In the genomic region with DNA sequence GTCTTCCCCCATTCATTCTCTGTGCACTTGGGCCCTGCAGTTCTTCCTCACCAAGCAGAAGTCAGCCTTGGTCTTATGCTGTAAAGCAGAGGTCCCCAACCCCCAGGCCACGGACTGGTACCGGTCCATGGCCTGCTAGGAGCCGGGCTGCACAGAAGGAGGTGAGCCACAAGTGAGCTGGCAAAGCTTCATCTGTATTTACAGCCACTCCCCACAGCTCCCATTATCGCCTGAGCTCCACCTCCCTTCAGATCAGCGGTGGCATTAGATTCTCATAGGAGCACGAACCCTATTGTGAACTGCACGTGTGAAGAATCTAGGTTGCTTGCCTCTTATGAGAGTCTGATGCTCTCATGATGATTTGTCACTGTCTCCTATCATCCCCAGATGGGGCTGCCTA, we compare ENCODE assay signal across 21 cellular contexts.
DNase-seq lines count a peak whose midpoint lies in the region; ATAC-seq, FAIRE-seq and TF ChIP-seq lines count a peak whose summit lies in the region.
"Had no signal": no experiment of that assay in that cellular context is flagged by ENCODE, and none has a peak within 500 bp of the region (broad histone marks: within the 10 kb centered on the region; RNA-seq: fewer than 3 reads in every experiment).

No MANE protein-coding gene starts in this region.

- no peak for TF ChIP-seq POLR2A in K562 (conservative IDR thresholded peaks at IDR 0.05)

- no peak overlapping the region for H3K4me3 Mint-ChIP-seq in activated CD4-positive, alpha-beta T cell treated with anti-CD3 and anti-CD28 coated beads, Interleukin-2, amount 10 ng/mL, durations not matched to agents 24 days and 14 days
- no peak overlapping the region for H3K4me3 Mint-ChIP-seq in activated CD4-positive, alpha-beta T cell treated with anti-CD3 and anti-CD28 coated beads for 36 hours
- H3K4me3 Mint-ChIP-seq: CD8-positive, alpha-beta memory T cell had no signal

- BruUV-seq in K562 (replicated peaks; lab: Mats Ljungman, UMichigan), result no TSS peak

- no peak overlapping the region for H3K9ac ChIP-seq in K562 (ENCODE audit: insufficient read depth in 1 of 2, low read depth in 2 of 2, low read length in 2 of 2)
- H3K9ac ChIP-seq: BLaER1 treated with 17β-estradiol and CSF1 and Interleukin-3, amounts not matched to agents 10 nM and 100 nM had no signal

- no peaks in the 10 kb centered on the region for H3K4me1 ChIP-seq in K562 (replicated peaks in 1 of 2; ENCODE audit: control insufficient read depth in 2 of 2, insufficient read depth in 2 of 2, low read length in 2 of 2)
- H3K4me1 ChIP-seq: BLaER1 treated with 17β-estradiol and CSF1 and Interleukin-3, amounts not matched to agents 10 nM and 100 nM had no signal

- no peak overlapping the region for H3K4me2 ChIP-seq in K562 (ENCODE audit: insufficient read depth, low read length)
- H3K4me2 ChIP-seq: A549; BLaER1 treated with 17β-estradiol and CSF1 and Interleukin-3, amounts not matched to agents 10 nM and 100 nM had no signal

- CTCF ChIA-PET in activated CD4-positive, alpha-beta T cell treated with anti-CD3 and anti-CD28 coated beads for 36 hours (lab: Charles Lee), result no interaction called here
- CTCF ChIA-PET in K562 (lab: Yijun Ruan, JAX; ENCODE audit: low intra/inter-chr PET ratio), result no interaction called here

- H3K27ac Mint-ChIP-seq in activated CD4-positive, alpha-beta T cell treated with anti-CD3 and anti-CD28 coated beads, Interleukin-2, amount 10 ng/mL, durations not matched to agents 24 days and 14 days, result no peak overlapping the region
- H3K27ac Mint-ChIP-seq in activated CD4-positive, alpha-beta T cell treated with anti-CD3 and anti-CD28 coated beads for 36 hours, result no peak overlapping the region
- H3K27ac Mint-ChIP-seq: CD8-positive, alpha-beta memory T cell had no signal

- H3K36me3 ChIP-seq in K562 (ENCODE audit: control insufficient read depth, insufficient read depth, low read length), result no peaks in the 10 kb centered on the region
- H3K36me3 ChIP-seq: BLaER1 treated with 17β-estradiol and CSF1 and Interleukin-3, amounts not matched to agents 10 nM and 100 nM had no signal

- H3K27ac ChIP-seq in K562 (ENCODE audit: extremely low read depth, low read depth, low read length), result no peak overlapping the region
- H3K27ac ChIP-seq: A549; BLaER1 treated with 17β-estradiol and CSF1 and Interleukin-3, amounts not matched to agents 10 nM and 100 nM had no signal

- H3K27me3 ChIP-seq in K562 (ENCODE audit: control insufficient read depth in 2 of 2, insufficient read depth in 2 of 2, low read length in 2 of 2), result no peaks in the 10 kb centered on the region
- H3K27me3 ChIP-seq: BLaER1 treated with 17β-estradiol and CSF1 and Interleukin-3, amounts not matched to agents 10 nM and 100 nM had no signal

- FAIRE-seq in K562 (lab: Jason Lieb, UNC), result no peak
- FAIRE-seq: GM12892 had no signal

- POLR2A ChIA-PET in activated CD4-positive, alpha-beta T cell treated with anti-CD3 and anti-CD28 coated beads for 36 hours (lab: Charles Lee), result no interaction called here
- POLR2A ChIA-PET in K562 (lab: Yijun Ruan, JAX), result interaction anchor here (0.8 kb wide), 1 partner anchor 61 kb away, joined by 3 read pairs; no protein-coding TSS in a partner anchor

- 2% methylated on average over 7 of the region's 7 CpGs for WGBS in K562 (ENCODE audit: insufficient coverage, low coverage, missing lambda C conversion rate)

- H3K4me1 Mint-ChIP-seq in activated CD4-positive, alpha-beta T cell treated with anti-CD3 and anti-CD28 coated beads, Interleukin-2, amount 10 ng/mL, durations not matched to agents 24 days and 14 days, result no peaks in the 10 kb centered on the region
- no peaks in the 10 kb centered on the region for H3K4me1 Mint-ChIP-seq in activated CD4-positive, alpha-beta T cell treated with anti-CD3 and anti-CD28 coated beads for 36 hours
- H3K4me1 Mint-ChIP-seq: CD8-positive, alpha-beta memory T cell had no signal

- intact Hi-C loops in activated CD4-positive, alpha-beta T cell treated with anti-CD3 and anti-CD28 coated beads, Interleukin-2, amount 10 ng/mL, durations not matched to agents 24 days and 14 days (cut with micrococcal nuclease), result no loop called here
- intact Hi-C loops in activated CD4-positive, alpha-beta T cell treated with anti-CD3 and anti-CD28 coated beads for 36 hours (cut with DNase I, micrococcal nuclease), result no loop called here
- intact Hi-C loops in K562 (cut with micrococcal nuclease), result no loop called here

- no peaks in the 10 kb centered on the region for H3K9me3 Mint-ChIP-seq in activated CD4-positive, alpha-beta T cell treated with anti-CD3 and anti-CD28 coated beads, Interleukin-2, amount 10 ng/mL, durations not matched to agents 24 days and 14 days
- H3K9me3 Mint-ChIP-seq in activated CD4-positive, alpha-beta T cell treated with anti-CD3 and anti-CD28 coated beads for 36 hours (ENCODE audit: low read depth), result no peaks in the 10 kb centered on the region

- no peaks in the 10 kb centered on the region for H3K9me3 ChIP-seq in K562 (replicated peaks; ENCODE audit: control insufficient read depth, insufficient read depth, low read depth, low read length)
- H3K9me3 ChIP-seq: A549; BLaER1 treated with 17β-estradiol and CSF1 and Interleukin-3, amounts not matched to agents 10 nM and 100 nM had no signal

- TF ChIP-seq EP300 in K562 (IDR thresholded peaks at IDR 0.05; ENCODE audit: low read length), result no peak

- H3K36me3 Mint-ChIP-seq in activated CD4-positive, alpha-beta T cell treated with anti-CD3 and anti-CD28 coated beads, Interleukin-2, amount 10 ng/mL, durations not matched to agents 24 days and 14 days (ENCODE audit: low read depth), result no peaks in the 10 kb centered on the region
- no peaks in the 10 kb centered on the region for H3K36me3 Mint-ChIP-seq in activated CD4-positive, alpha-beta T cell treated with anti-CD3 and anti-CD28 coated beads for 36 hours (ENCODE audit: low read depth)
- H3K36me3 Mint-ChIP-seq: CD8-positive, alpha-beta memory T cell had no signal

- H4K20me1 ChIP-seq in K562 (replicated peaks; ENCODE audit: control insufficient read depth, insufficient read depth, low read length), result no peaks in the 10 kb centered on the region
- H4K20me1 ChIP-seq: BLaER1 treated with 17β-estradiol and CSF1 and Interleukin-3, amounts not matched to agents 10 nM and 100 nM had no signal

- no peak for TF ChIP-seq CTCF in K562 (IDR thresholded peaks at IDR 0.05 in 2 of 3, conservative IDR thresholded peaks at IDR 0.05 in 1 of 3; ENCODE audit: insufficient read depth in 2 of 3, low read depth in 1 of 3, low read length in 3 of 3)

- no peak for TF ChIP-seq RAD21 in K562 (CRISPR knock-in tag; conservative IDR thresholded peaks at IDR 0.05 in 1 of 2, IDR thresholded peaks at IDR 0.05 in 1 of 2)

- ATAC-seq in activated CD4-positive, alpha-beta T cell treated with anti-CD3 and anti-CD28 coated beads for 36 hours, result no peak
- ATAC-seq in K562, result peak; percentile 32; the same call in 2 of the 3 replicates
- no peak for ATAC-seq in activated CD4-positive, CD25-positive, alpha-beta regulatory T cell treated with anti-CD3 and anti-CD28 coated beads, Interleukin-2, amount 50 U/mL, for 24 hours
- ATAC-seq in GM19023 (IDR thresholded peaks at IDR 0.05; ENCODE audit: unreplicated experiment), result no peak
- ATAC-seq: A549, SK-N-SH treated with all-trans-retinoic acid at 6 μM for 48 hours had no signal

- H2AFZ ChIP-seq in K562 (ENCODE audit: low read depth, low read length), result no peak overlapping the region

- H3K4me3 ChIP-seq in K562, result no peak overlapping the region
- H3K4me3 ChIP-seq: A549; BLaER1 treated with 17β-estradiol and CSF1 and Interleukin-3, amounts not matched to agents 10 nM and 100 nM had no signal

- H3K27me3 Mint-ChIP-seq in activated CD4-positive, alpha-beta T cell treated with anti-CD3 and anti-CD28 coated beads, Interleukin-2, amount 10 ng/mL, durations not matched to agents 24 days and 14 days, result no peaks in the 10 kb centered on the region
- H3K27me3 Mint-ChIP-seq in activated CD4-positive, alpha-beta T cell treated with anti-CD3 and anti-CD28 coated beads for 36 hours, result peaks cover 2% of the 10 kb centered on the region
- H3K27me3 Mint-ChIP-seq: CD8-positive, alpha-beta memory T cell had no signal

- H3K9me1 ChIP-seq in K562 (ENCODE audit: control insufficient read depth, insufficient read depth, low read length), result no peaks in the 10 kb centered on the region

- in situ Hi-C loops in K562 (cut with MboI), result no loop called here

- no peaks in the 10 kb centered on the region for H3K79me2 ChIP-seq in K562 (ENCODE audit: control insufficient read depth, insufficient read depth, low read length)

- peak; percentile 17 for DNase-seq in activated CD4-positive, alpha-beta T cell treated with anti-CD3 and anti-CD28 coated beads, Interleukin-2, amount 10 ng/mL, durations not matched to agents 24 days and 14 days
- no peak for DNase-seq in activated CD4-positive, alpha-beta T cell treated with anti-CD3 and anti-CD28 coated beads for 36 hours
- no peak for DNase-seq in K562 (ENCODE audit: extremely low read depth in 1 of 4, low spot score in 3 of 4)
- DNase-seq in mucosa of gallbladder (ENCODE audit: low spot score), result peak; percentile 16
- no peak for DNase-seq in NCI-H1694 treated with DMSO at 0.1 percent for 48 hours (lab: John Stamatoyannopoulos, UW)
- DNase-seq in T1000 (lab: John Stamatoyannopoulos, UW), result no peak
- DNase-seq: CD8-positive, alpha-beta memory T cell; Karpas-422; MM.1S; NCI-H1105; NCI-H187 treated with DMSO at 0.1 percent for 48 hours; NCI-H2171 treated with DMSO at 0.1 percent for 48 hours; NCI-H510A; NK-92 treated with Interleukin-12 subunit alpha and Interleukin-12 subunit beta, amount 100 ng/mL, for 24 hours; SHP77 treated with DMSO at 0.1 percent for 48 hours had no signal

TF ChIP-seq in K562, 482 proteins besides CTCF, POLR2A, EP300 and RAD21:
- TF ChIP-seq ZNF589 (CRISPR knock-in tag; IDR thresholded peaks at IDR 0.05; ENCODE audit: low read depth), result no peak
- TF ChIP-seq ZNF12 (CRISPR knock-in tag; IDR thresholded peaks at IDR 0.05), result no peak
- TF ChIP-seq, protein P1, sequence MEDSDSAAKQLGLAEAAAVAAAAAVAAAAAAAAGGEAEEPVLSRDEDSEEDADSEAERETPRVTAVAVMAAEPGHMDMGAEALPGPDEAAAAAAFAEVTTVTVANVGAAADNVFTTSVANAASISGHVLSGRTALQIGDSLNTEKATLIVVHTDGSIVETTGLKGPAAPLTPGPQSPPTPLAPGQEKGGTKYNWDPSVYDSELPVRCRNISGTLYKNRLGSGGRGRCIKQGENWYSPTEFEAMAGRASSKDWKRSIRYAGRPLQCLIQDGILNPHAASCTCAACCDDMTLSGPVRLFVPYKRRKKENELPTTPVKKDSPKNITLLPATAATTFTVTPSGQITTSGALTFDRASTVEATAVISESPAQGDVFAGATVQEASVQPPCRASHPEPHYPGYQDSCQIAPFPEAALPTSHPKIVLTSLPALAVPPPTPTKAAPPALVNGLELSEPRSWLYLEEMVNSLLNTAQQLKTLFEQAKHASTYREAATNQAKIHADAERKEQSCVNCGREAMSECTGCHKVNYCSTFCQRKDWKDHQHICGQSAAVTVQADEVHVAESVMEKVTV (CRISPR knock-in tag; IDR thresholded peaks at IDR 0.05), result no peak
- TF ChIP-seq NCOA4 (IDR thresholded peaks at IDR 0.05; ENCODE audit: partially characterized antibody), result no peak

Comparison
In these comparisons a context has a peak if more than half of its experiments do, and no peak if none do; other contexts are left out.
1. DNase-seq: peak in activated CD4-positive, alpha-beta T cell treated with anti-CD3 and anti-CD28 coated beads, Interleukin-2, amount 10 ng/mL, durations not matched to agents 24 days and 14 days (single experiment) and mucosa of gallbladder (single experiment); none in activated CD4-positive, alpha-beta T cell treated with anti-CD3 and anti-CD28 coated beads for 36 hours (single experiment), K562 (0 of 4), NCI-H1694 treated with DMSO at 0.1 percent for 48 hours (single experiment) and T1000 (single experiment).